ENCODE assay signal across 8 cellular contexts in genomic region chr12:11486623-11487444, GRCh38.
DNase-seq lines count a peak whose midpoint lies in the region; ATAC-seq, FAIRE-seq and TF ChIP-seq lines count a peak whose summit lies in the region.

No MANE protein-coding gene starts in this region.

- H3K79me2 ChIP-seq in HepG2 (ENCODE audit: insufficient read depth, low read length): no peaks in the 10 kb centered on the region

- H2AFZ ChIP-seq in HepG2 (ENCODE audit: low read length): no peak overlapping the region

- no peaks in the 10 kb centered on the region for H3K36me3 ChIP-seq in HepG2 (replicated peaks in 1 of 2; ENCODE audit: control insufficient read depth in 1 of 2, insufficient read depth in 2 of 2, low read length in 2 of 2)

- H3K4me3 ChIP-seq in HepG2 (replicated peaks in 1 of 3; ENCODE audit: insufficient read depth in 1 of 3, low read depth in 2 of 3, low read length in 3 of 3): no peak overlapping the region

- intact Hi-C loops in HepG2 (cut with micrococcal nuclease; ENCODE audit: unreplicated experiment): loop anchor here (1.0 to 10.0 kb wide), 3 partner anchors 259 to 1332 kb away; no protein-coding TSS in a partner anchor

- 21% methylated on average over 13 of the region's 13 CpGs for WGBS in HepG2 (ENCODE audit: low lambda C conversion rate)

- no peak overlapping the region for H3K9ac ChIP-seq in HepG2 (ENCODE audit: insufficient read depth, low read depth, low read length)

- peak; percentile 91 for TF ChIP-seq CTCF in HepG2 (CRISPR knock-in tag; IDR thresholded peaks at IDR 0.05)

- ATAC-seq in GM18873 (IDR thresholded peaks at IDR 0.05; ENCODE audit: low FRiP score, unreplicated experiment) (peak; percentile 80), HG03432 (IDR thresholded peaks at IDR 0.05; ENCODE audit: unreplicated experiment) (peak; percentile 83), HepG2 (peak; percentile 77)

- H3K27ac ChIP-seq in HepG2 (ENCODE audit: extremely low read length, insufficient read depth, low read length): no peak overlapping the region

- peaks cover 6% of the 10 kb centered on the region; the same call in 1 of the 2 replicates for H3K4me1 ChIP-seq in HepG2 (ENCODE audit: insufficient read depth, low read length)

- peaks cover 0 to 6% of the 10 kb centered on the region in 2 experiments; a peak in 2 of 5 replicates for H3K27me3 ChIP-seq in HepG2 (ENCODE audit: control insufficient read depth in 1 of 2, insufficient read depth in 2 of 2, low read length in 2 of 2)

- H3K9me3 ChIP-seq in HepG2 (ENCODE audit: low read length): no peaks in the 10 kb centered on the region

- DNase-seq in AG08396 (ENCODE audit: low spot score): peak; percentile 85
- DNase-seq in NCI-H524 treated with DMSO at 0.1 percent for 48 hours (lab: John Stamatoyannopoulos, UW): peak; percentile 45
- DNase-seq in activated CD4-positive, alpha-beta T cell treated with anti-CD3 and anti-CD28 coated beads for 4 hours: peak; percentile 75 to 83
- DNase-seq in HepG2 (ENCODE audit: low spot score): peak; percentile 79
- peak; percentile 44 to 57 (median 55) for DNase-seq in stimulated activated CD4-positive, alpha-beta T cell treated with anti-CD3 and anti-CD28 coated beads, TNF-alpha, amount 100 ng/mL, for 1 hour (ENCODE audit: low read depth in 3 of 3, low spot score in 1 of 3)

- CTCF ChIA-PET in HepG2 (lab: Yijun Ruan, JAX; ENCODE audit: low intra/inter-chr PET ratio, low total read pairs): interaction anchor here (0.7 to 3.6 kb wide), 7 partner anchors 253 to 1334 kb away, joined by 3 to 100 read pairs (median 4); no protein-coding TSS in a partner anchor

- no TSS peak for BruUV-seq in HepG2 (replicated peaks; lab: Mats Ljungman, UMichigan)

- TF ChIP-seq EP300 in HepG2 (IDR thresholded peaks at IDR 0.05; ENCODE audit: low read depth in 2 of 2, low read length in 2 of 2): no peak
- no peak for TF ChIP-seq EP300 in HepG2 (CRISPR knock-in tag; IDR thresholded peaks at IDR 0.05; ENCODE audit: borderline replicate concordance)

- in situ Hi-C loops in HepG2 (cut with HindIII; ENCODE audit: extremely low pct_ligation_motif_present, low pct_unique_long_range_greater_than_20kb): loop anchor here (5.0 kb wide), 2 partner anchors 260 to 710 kb away; no protein-coding TSS in a partner anchor

- H4K20me1 ChIP-seq in HepG2 (ENCODE audit: insufficient read depth, low read length): no peaks in the 10 kb centered on the region

- peak overlapping the region; percentile 55 for H3K4me2 ChIP-seq in HepG2 (ENCODE audit: low read depth, low read length)

- TF ChIP-seq RAD21 in HepG2 (CRISPR knock-in tag; IDR thresholded peaks at IDR 0.05): peak; percentile 88

- POLR2A ChIA-PET in HepG2 (lab: Yijun Ruan, JAX): no interaction called here

- peak; percentile 31 for FAIRE-seq in colon (lab: Jason Lieb, UNC)
- peak; percentile 90 for FAIRE-seq in HepG2 (lab: Jason Lieb, UNC)

- TF ChIP-seq POLR2A in HepG2 (IDR thresholded peaks at IDR 0.05; ENCODE audit: insufficient read depth in 1 of 2, low read depth in 2 of 2, low read length in 2 of 2): no peak

TF ChIP-seq in HepG2, 621 proteins besides CTCF, POLR2A, EP300 and RAD21 (continues in another document):
- TF ChIP-seq ZNF530 (CRISPR knock-in tag; IDR thresholded peaks at IDR 0.05; ENCODE audit: low read depth) (no peak), XRCC5 (optimal IDR thresholded peaks at IDR 0.05; ENCODE audit: low read length) (peak; percentile 70), TBL1XR1 (IDR thresholded peaks at IDR 0.05; ENCODE audit: borderline replicate concordance, low read length, partially characterized antibody) (peak; percentile 17), ETV5 (CRISPR knock-in tag; IDR thresholded peaks at IDR 0.05; ENCODE audit: borderline replicate concordance) (peak; percentile 23; the same call in 1 of the 2 replicates), KAT8 (CRISPR knock-in tag; IDR thresholded peaks at IDR 0.05) (peak; percentile 44; the same call in 1 of the 2 replicates), THAP11 (CRISPR knock-in tag; IDR thresholded peaks at IDR 0.05) (0 out of 2 replicates have a peak, but pooled peaks have one; percentile 35), KDM2A (CRISPR knock-in tag; IDR thresholded peaks at IDR 0.05; ENCODE audit: borderline replicate concordance, low read depth) (peak; percentile 54; the same call in 1 of the 2 replicates), STAG1 (CRISPR knock-in tag; IDR thresholded peaks at IDR 0.05) (peak; percentile 93), ELF3 (CRISPR knock-in tag; IDR thresholded peaks at IDR 0.05) (no peak), ZMYM3 (CRISPR knock-in tag; IDR thresholded peaks at IDR 0.05) (no peak), MAFG (CRISPR knock-in tag; IDR thresholded peaks at IDR 0.05) (no peak), MIXL1 (CRISPR knock-in tag; IDR thresholded peaks at IDR 0.05) (0 out of 2 replicates have a peak, but pooled peaks have one; percentile 11), ARID5B (CRISPR knock-in tag; IDR thresholded peaks at IDR 0.05) (peak; percentile 42; the same call in 1 of the 2 replicates), ARID3A (IDR thresholded peaks at IDR 0.05; ENCODE audit: low read depth, low read length) (peak; percentile 84), CEBPG (CRISPR knock-in tag; IDR thresholded peaks at IDR 0.05) (peak; percentile 52), FOSL2 (CRISPR knock-in tag; IDR thresholded peaks at IDR 0.05) (peak; percentile 37; the same call in 1 of the 2 replicates), ZFP90 (CRISPR knock-in tag; IDR thresholded peaks at IDR 0.05; ENCODE audit: borderline replicate concordance) (no peak), ZFP36 (IDR thresholded peaks at IDR 0.05; ENCODE audit: borderline replicate concordance, low read depth, low read length, partially characterized antibody) (peak; percentile 16), IRF2 (CRISPR knock-in tag; IDR thresholded peaks at IDR 0.05) (peak; percentile 26; the same call in 1 of the 2 replicates), PCBP1 (IDR thresholded peaks at IDR 0.05; ENCODE audit: borderline replicate concordance, low read depth, low read length) (no peak), HNF1B (CRISPR knock-in tag; IDR thresholded peaks at IDR 0.05) (peak; percentile 57; the same call in 1 of the 2 replicates), GATAD2A (CRISPR knock-in tag; IDR thresholded peaks at IDR 0.05) (peak; percentile 20; the same call in 1 of the 2 replicates), KLF6 (CRISPR knock-in tag; IDR thresholded peaks at IDR 0.05) (no peak)
- TF ChIP-seq, protein P1, sequence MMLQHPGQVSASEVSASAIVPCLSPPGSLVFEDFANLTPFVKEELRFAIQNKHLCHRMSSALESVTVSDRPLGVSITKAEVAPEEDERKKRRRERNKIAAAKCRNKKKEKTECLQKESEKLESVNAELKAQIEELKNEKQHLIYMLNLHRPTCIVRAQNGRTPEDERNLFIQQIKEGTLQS (CRISPR knock-in tag; IDR thresholded peaks at IDR 0.05): no peak
